14 cellular contexts compared by ENCODE assay signal in the genomic region with DNA sequence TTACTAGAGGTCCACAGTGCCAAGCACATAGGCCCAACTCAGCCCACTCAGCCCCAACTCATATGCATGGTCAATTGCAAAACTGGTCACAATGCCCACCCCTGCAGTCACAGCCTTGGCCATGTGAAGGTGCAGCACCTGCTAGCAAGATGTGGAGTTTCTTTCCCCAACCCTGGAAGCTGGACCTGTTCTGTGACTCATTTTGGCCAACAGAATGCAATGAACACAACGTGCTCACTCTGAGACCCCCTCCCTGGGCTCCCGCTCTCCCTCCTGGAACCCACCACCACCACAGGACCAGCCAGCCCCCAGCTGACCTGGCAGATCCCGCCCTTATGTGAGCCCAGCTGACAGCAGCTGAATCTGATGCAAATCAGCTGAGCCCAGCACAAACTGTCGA. TPM values are rescaled to one million over a fixed set of nuclear protein-coding genes. Genes with fewer than 3 reads are reported as not detected.
"Had no signal": no experiment of that assay in that cellular context is flagged by ENCODE, and none has a peak within 500 bp of the region (broad histone marks: within the 10 kb centered on the region; RNA-seq: fewer than 3 reads in every experiment).

No MANE protein-coding gene starts in this region.

- ATAC-seq: activated CD8-positive, alpha-beta memory T cell treated with anti-CD3 and anti-CD28 coated beads, Interleukin-2, amount 10 ng/mL, durations not matched to agents 7 days and 5 days; WTC11 had no signal

- H3K4me3 ChIP-seq: hepatocyte, ovary, tibial artery had no signal

- DNase-seq: activated CD4-positive, alpha-beta T cell treated with anti-CD3 and anti-CD28 coated beads, Interleukin-2, amount 50 U/mL, for 1 hour; activated CD8-positive, alpha-beta memory T cell treated with anti-CD3 and anti-CD28 coated beads, Interleukin-2, amount 10 ng/mL, durations not matched to agents 7 days and 5 days; activated naive CD4-positive, alpha-beta T cell treated with anti-CD3 and anti-CD28 coated beads, Interleukin-2, amount 50 U/mL, for 16 hours; mesendoderm; nephron progenitor cell; ovary; stimulated activated CD4-positive, alpha-beta T cell treated with anti-CD3 and anti-CD28 coated beads, Interleukin-4, amount 100 ng/mL, for 1 hour; stimulated activated naive CD4-positive, alpha-beta T cell had no signal

- H3K4me1 ChIP-seq: tibial artery had no signal

- FAIRE-seq: astrocyte, endometrium, TTC549 had no signal

- H3K27ac ChIP-seq: hepatocyte, ovary, tibial artery had no signal

- H3K36me3 ChIP-seq: ovary had no signal

- H3K9me3 ChIP-seq: ovary, tibial artery had no signal

RNA-seq across cellular contexts. Expression of gene ALDH1L1, which starts 34.4 kb away (rescaled TPM):
- total RNA-seq: activated CD8-positive, alpha-beta memory T cell treated with anti-CD3 and anti-CD28 coated beads, Interleukin-2, amount 10 ng/mL, durations not matched to agents 7 days and 5 days; astrocyte had no signal
